ENCODE assay signal across 8 cellular contexts in genomic region chrX:100643943-100644587, GRCh38. TPM values are rescaled to one million over a fixed set of nuclear protein-coding genes. Genes with fewer than 3 reads are reported as not detected.
DNase-seq lines count a peak whose midpoint lies in the region; ATAC-seq and TF ChIP-seq lines count a peak whose summit lies in the region.

A gene with protein sequence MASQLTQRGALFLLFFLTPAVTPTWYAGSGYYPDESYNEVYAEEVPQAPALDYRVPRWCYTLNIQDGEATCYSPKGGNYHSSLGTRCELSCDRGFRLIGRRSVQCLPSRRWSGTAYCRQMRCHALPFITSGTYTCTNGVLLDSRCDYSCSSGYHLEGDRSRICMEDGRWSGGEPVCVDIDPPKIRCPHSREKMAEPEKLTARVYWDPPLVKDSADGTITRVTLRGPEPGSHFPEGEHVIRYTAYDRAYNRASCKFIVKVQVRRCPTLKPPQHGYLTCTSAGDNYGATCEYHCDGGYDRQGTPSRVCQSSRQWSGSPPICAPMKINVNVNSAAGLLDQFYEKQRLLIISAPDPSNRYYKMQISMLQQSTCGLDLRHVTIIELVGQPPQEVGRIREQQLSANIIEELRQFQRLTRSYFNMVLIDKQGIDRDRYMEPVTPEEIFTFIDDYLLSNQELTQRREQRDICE (plus strand): TSS chrX:100644199. CDS start chrX:100646323, 2,124 bp downstream.

- no peaks in the 10 kb centered on the region for H3K27me3 Mint-ChIP-seq in nephron progenitor cell (ENCODE audit: low read depth, poor library complexity)

- H3K4me3 ChIP-seq in BLaER1 treated with 17β-estradiol and CSF1 and Interleukin-3, amounts not matched to agents 10 nM and 100 nM, result no peak within 1 kb of the TSS
- H3K4me3 ChIP-seq in coronary artery (peak within 1 kb of the TSS; percentile 64), BE2C (ENCODE audit: low read depth, low read length) (no peak within 1 kb of the TSS)

- peak within 1 kb of the TSS; percentile 12 for H3K4me3 Mint-ChIP-seq in nephron progenitor cell

- no peak within 1 kb of the TSS for H3K27ac ChIP-seq in BLaER1 treated with 17β-estradiol and CSF1 and Interleukin-3, amounts not matched to agents 10 nM and 100 nM
- peak within 1 kb of the TSS; percentile 32 to 80 for H3K27ac ChIP-seq in coronary artery

- peaks cover 29 to 38% (median 32%) of the 10 kb centered on the region in 10 experiments for H3K4me1 ChIP-seq in BLaER1 treated with 17β-estradiol and CSF1 and Interleukin-3, amounts not matched to agents 10 nM and 100 nM
- H3K4me1 ChIP-seq in BE2C, result no peaks in the 10 kb centered on the region

- H4K20me1 ChIP-seq in BLaER1 treated with 17β-estradiol and CSF1 and Interleukin-3, amounts not matched to agents 10 nM and 100 nM, result peaks cover 0 to 12% (median 0%) of the 10 kb centered on the region in 11 experiments; a peak in 2 of 22 replicates

- H3K9me3 Mint-ChIP-seq in nephron progenitor cell, result peaks cover 34% of the 10 kb centered on the region

- H3K9me3 ChIP-seq in BLaER1 treated with 17β-estradiol and CSF1 and Interleukin-3, amounts not matched to agents 10 nM and 100 nM (replicated peaks in 1 of 11), result no peaks in the 10 kb centered on the region
- no peaks in the 10 kb centered on the region for H3K9me3 ChIP-seq in BE2C

- H3K36me3 Mint-ChIP-seq in nephron progenitor cell (ENCODE audit: low read depth), result no peaks in the 10 kb centered on the region

- H3K36me3 ChIP-seq in BLaER1 treated with 17β-estradiol and CSF1 and Interleukin-3, amounts not matched to agents 10 nM and 100 nM, result no peaks in the 10 kb centered on the region
- no peaks in the 10 kb centered on the region for H3K36me3 ChIP-seq in BE2C

- peaks cover 38% of the 10 kb centered on the region for H3K4me1 Mint-ChIP-seq in nephron progenitor cell

- H3K27me3 ChIP-seq in BLaER1 treated with 17β-estradiol and CSF1 and Interleukin-3, amounts not matched to agents 10 nM and 100 nM, result peaks cover 0 to 81% (median 6%) of the 10 kb centered on the region in 11 experiments; a peak in 14 of 22 replicates
- H3K27me3 ChIP-seq in BE2C, result no peaks in the 10 kb centered on the region

- no peak within 1 kb of the TSS for H3K9ac ChIP-seq in BLaER1 treated with 17β-estradiol and CSF1 and Interleukin-3, amounts not matched to agents 10 nM and 100 nM

- DNase-seq in Kasumi-1 (lab: John Stamatoyannopoulos, UW) (peak; percentile 23 to 36), coronary artery (ENCODE audit: low spot score) (no peak), nephron progenitor cell (no peak), NCI-H1694 (lab: John Stamatoyannopoulos, UW) (no peak), BE2C (no peak)
- no peak for DNase-seq in activated T-cell treated with anti-CD3 and anti-CD28 coated beads, Interleukin-2, amount 50 U/mL, for 48 hours

- H3K27ac Mint-ChIP-seq in nephron progenitor cell, result peak within 1 kb of the TSS; percentile 13

- TF ChIP-seq CTCF in coronary artery (IDR thresholded peaks at IDR 0.05) (no peak), nephron progenitor cell (IDR thresholded peaks at IDR 0.05) (no peak), BE2C (IDR thresholded peaks at IDR 0.05; ENCODE audit: low read depth, low read length) (no peak)

- no peak for ATAC-seq in HG02678 (IDR thresholded peaks at IDR 0.05; ENCODE audit: unreplicated experiment)

- H3K4me2 ChIP-seq in BLaER1 treated with 17β-estradiol and CSF1 and Interleukin-3, amounts not matched to agents 10 nM and 100 nM, result peak within 1 kb of the TSS; percentile 17 to 68 (median 38)

RNA-seq across cellular contexts. Expression of the gene that starts here (rescaled TPM):
- polyA plus RNA-seq in BE2C (2012; ENCODE audit: insufficient read depth, insufficient read length, low read depth), result not detected

Comparison
In these comparisons a context has a peak if more than half of its experiments do, and no peak if none do; other contexts are left out.
1. H3K27ac ChIP-seq: peak in coronary artery (2 of 2); none in BLaER1 treated with 17β-estradiol and CSF1 and Interleukin-3, amounts not matched to agents 10 nM and 100 nM (0 of 11).
2. DNase-seq: peak in Kasumi-1 (2 of 2); none in coronary artery (single experiment), nephron progenitor cell (single experiment), NCI-H1694 (single experiment), activated T-cell treated with anti-CD3 and anti-CD28 coated beads, Interleukin-2, amount 50 U/mL, for 48 hours (0 of 2) and BE2C (single experiment).